In genomic region chr2:165293439-165294420, GRCh38 we compare ENCODE assay signal across 7 cellular contexts. TPM values are rescaled to one million over a fixed set of nuclear protein-coding genes. Genes with fewer than 3 reads are reported as not detected.
DNase-seq lines count a peak whose midpoint lies in the region; ATAC-seq and TF ChIP-seq lines count a peak whose summit lies in the region.

No MANE protein-coding gene starts in this region.

- no peaks in the 10 kb centered on the region for H3K9me3 Mint-ChIP-seq in activated CD4-positive, alpha-beta T cell treated with anti-CD3 and anti-CD28 coated beads, Interleukin-2, amount 10 ng/mL, durations not matched to agents 7 days and 5 days

- H3K36me3 Mint-ChIP-seq in activated CD4-positive, alpha-beta T cell treated with anti-CD3 and anti-CD28 coated beads, Interleukin-2, amount 10 ng/mL, durations not matched to agents 7 days and 5 days (ENCODE audit: low read depth), result no peaks in the 10 kb centered on the region

- no peaks in the 10 kb centered on the region for H3K9me3 ChIP-seq in neuron (ENCODE audit: low read length)

- no peak overlapping the region for H3K27ac Mint-ChIP-seq in activated CD4-positive, alpha-beta T cell treated with anti-CD3 and anti-CD28 coated beads, Interleukin-2, amount 10 ng/mL, durations not matched to agents 7 days and 5 days

- POLR2A ChIA-PET in activated CD4-positive, alpha-beta T cell treated with anti-CD3 and anti-CD28 coated beads, Interleukin-2, amount 10 ng/mL, durations not matched to agents 7 days and 5 days (lab: Charles Lee), result no interaction called here

- H3K4me1 Mint-ChIP-seq in activated CD4-positive, alpha-beta T cell treated with anti-CD3 and anti-CD28 coated beads, Interleukin-2, amount 10 ng/mL, durations not matched to agents 7 days and 5 days, result peaks cover 12% of the 10 kb centered on the region

- H3K4me1 ChIP-seq in foreskin keratinocyte (no peaks in the 10 kb centered on the region), neuron (ENCODE audit: insufficient read depth, low read length) (peaks cover 3% of the 10 kb centered on the region)

- no peak overlapping the region for H3K27ac ChIP-seq in foreskin keratinocyte

- peak; percentile 89 for DNase-seq in ELR (ENCODE audit: low read depth)
- DNase-seq in NCI-H446 (lab: John Stamatoyannopoulos, UW), result peak; percentile 84 to 94
- DNase-seq in activated CD4-positive, alpha-beta T cell treated with anti-CD3 and anti-CD28 coated beads, Interleukin-2, amount 10 ng/mL, durations not matched to agents 7 days and 5 days, result peak; percentile 82
- DNase-seq in foreskin keratinocyte, result peak; percentile 78 to 90

- TF ChIP-seq CTCF in foreskin keratinocyte (conservative IDR thresholded peaks at IDR 0.05), result peak; percentile 87

- no peak overlapping the region for H3K4me3 Mint-ChIP-seq in activated CD4-positive, alpha-beta T cell treated with anti-CD3 and anti-CD28 coated beads, Interleukin-2, amount 10 ng/mL, durations not matched to agents 7 days and 5 days

- H3K4me3 ChIP-seq in neuron (ENCODE audit: low read length), result peak overlapping the region; percentile 52

- ATAC-seq in GM19467 (IDR thresholded peaks at IDR 0.05; ENCODE audit: unreplicated experiment) (peak; percentile 100), HG03520 (IDR thresholded peaks at IDR 0.05; ENCODE audit: unreplicated experiment) (peak; percentile 100), foreskin keratinocyte (peak; percentile 100)

- H3K36me3 ChIP-seq in neuron (ENCODE audit: insufficient read depth, low read length), result no peaks in the 10 kb centered on the region

- CTCF ChIA-PET in activated CD4-positive, alpha-beta T cell treated with anti-CD3 and anti-CD28 coated beads, Interleukin-2, amount 10 ng/mL, durations not matched to agents 7 days and 5 days (lab: Charles Lee), result interaction anchor here (0.6 kb wide), 1 partner anchor 404 kb away, joined by 4 read pairs; no protein-coding TSS in a partner anchor

- H3K27me3 Mint-ChIP-seq in activated CD4-positive, alpha-beta T cell treated with anti-CD3 and anti-CD28 coated beads, Interleukin-2, amount 10 ng/mL, durations not matched to agents 7 days and 5 days, result peaks cover 6% of the 10 kb centered on the region

- H2AFZ ChIP-seq in neuron (ENCODE audit: low read depth, low read length), result peak overlapping the region; percentile 99

- H3K27me3 ChIP-seq in foreskin keratinocyte (no peaks in the 10 kb centered on the region), neuron (ENCODE audit: insufficient read depth, low read length) (no peaks in the 10 kb centered on the region)

RNA-seq across cellular contexts. Expression of gene SCN2A, which starts 54.5 kb away (rescaled TPM):
- under 1 TPM in 1 of 2 experiments, not detected in 1; 0.02 TPM for total RNA-seq in activated CD4-positive, alpha-beta T cell treated with anti-CD3 and anti-CD28 coated beads, Interleukin-2, amount 10 ng/mL, durations not matched to agents 7 days and 5 days
- total RNA-seq in foreskin keratinocyte, result 0.35 and 0.78 TPM in 2 replicates
- polyA plus RNA-seq in foreskin keratinocyte, result 0.13 and 0.36 TPM in 2 replicates
